Comparison of ENCODE assay signal across 18 cellular contexts in the genomic region with DNA sequence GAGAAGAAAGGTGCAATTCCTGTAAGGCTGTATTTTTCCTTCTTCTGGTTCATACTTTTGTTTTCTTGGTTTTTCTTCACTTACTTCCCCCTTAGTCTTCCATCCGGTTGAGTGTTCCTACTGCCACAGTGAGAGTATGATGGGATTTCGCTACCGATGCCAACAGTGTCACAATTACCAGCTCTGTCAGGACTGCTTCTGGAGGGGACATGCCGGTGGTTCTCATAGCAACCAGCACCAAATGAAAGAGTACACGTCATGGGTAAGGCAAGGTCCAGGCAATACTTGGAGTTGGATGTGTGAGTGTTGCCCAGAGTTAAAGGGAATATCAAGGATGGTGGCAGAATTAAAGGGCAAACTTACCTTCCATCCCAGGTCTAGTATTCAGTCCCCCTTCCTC.
"Had no signal": no experiment of that assay in that cellular context is flagged by ENCODE, and none has a peak within 500 bp of the region (broad histone marks: within the 10 kb centered on the region; RNA-seq: fewer than 3 reads in every experiment).

No MANE protein-coding gene starts in this region.

- H3K4me1 Mint-ChIP-seq: stimulated activated memory B cell treated with anti-CD40 and anti-IgM and Interleukin-4, amounts not matched to agents 10 μg/mL and 1 μg/mL and 100 μg/mL, for 72 hours; T-helper 17 cell had no signal

- H3K27me3 ChIP-seq: ascending aorta, left lung, ovary, right lobe of liver, upper lobe of left lung had no signal

- H3K9me3 Mint-ChIP-seq: activated CD8-positive, alpha-beta T cell treated with anti-CD3 and anti-CD28 coated beads for 36 hours; activated naive CD4-positive, alpha-beta T cell treated with anti-CD3 and anti-CD28 coated beads for 36 hours; stimulated activated memory B cell treated with anti-CD40 and anti-IgM and Interleukin-4, amounts not matched to agents 10 μg/mL and 1 μg/mL and 100 μg/mL, for 72 hours had no signal

- ATAC-seq: activated CD8-positive, alpha-beta T cell treated with anti-CD3 and anti-CD28 coated beads for 36 hours; left lung; right lobe of liver; SK-N-SH treated with all-trans-retinoic acid at 6 μM for 48 hours; stimulated activated memory B cell treated with anti-CD40 and anti-IgM and Interleukin-4, amounts not matched to agents 10 μg/mL and 1 μg/mL and 100 μg/mL, for 72 hours; T-helper 17 cell had no signal

- H3K27ac ChIP-seq: ascending aorta, left lung, ovary, right lobe of liver, thoracic aorta, upper lobe of left lung had no signal

- H3K4me3 Mint-ChIP-seq: activated CD8-positive, alpha-beta T cell treated with anti-CD3 and anti-CD28 coated beads for 36 hours; activated naive CD4-positive, alpha-beta T cell treated with anti-CD3 and anti-CD28 coated beads for 36 hours; stimulated activated memory B cell treated with anti-CD40 and anti-IgM and Interleukin-4, amounts not matched to agents 10 μg/mL and 1 μg/mL and 100 μg/mL, for 72 hours; T-helper 17 cell had no signal

- H3K27ac Mint-ChIP-seq: activated CD8-positive, alpha-beta T cell treated with anti-CD3 and anti-CD28 coated beads for 36 hours; activated naive CD4-positive, alpha-beta T cell treated with anti-CD3 and anti-CD28 coated beads for 36 hours; stimulated activated memory B cell treated with anti-CD40 and anti-IgM and Interleukin-4, amounts not matched to agents 10 μg/mL and 1 μg/mL and 100 μg/mL, for 72 hours; T-helper 17 cell had no signal

- DNase-seq: activated CD4-positive, alpha-beta T cell treated with anti-CD3 and anti-CD28 coated beads for 48 hours; activated CD4-positive, CD25-positive, alpha-beta regulatory T cell; activated CD8-positive, alpha-beta T cell treated with anti-CD3 and anti-CD28 coated beads for 36 hours; activated naive CD4-positive, alpha-beta T cell treated with anti-CD3 and anti-CD28 coated beads for 36 hours; activated T-cell treated with anti-CD3 and anti-CD28 coated beads, Interleukin-2, amount 50 U/mL, for 1 hour; dermis blood vessel endothelial cell; foreskin fibroblast; kidney; left lung; ovary; right lobe of liver; stimulated activated CD4-positive, alpha-beta T cell treated with anti-CD3 and anti-CD28 coated beads, Interleukin-4, amount 100 ng/mL, for 24 hours; T-helper 17 cell; upper lobe of left lung had no signal

- H3K36me3 Mint-ChIP-seq: stimulated activated memory B cell treated with anti-CD40 and anti-IgM and Interleukin-4, amounts not matched to agents 10 μg/mL and 1 μg/mL and 100 μg/mL, for 72 hours had no signal

- H3K27me3 Mint-ChIP-seq: stimulated activated memory B cell treated with anti-CD40 and anti-IgM and Interleukin-4, amounts not matched to agents 10 μg/mL and 1 μg/mL and 100 μg/mL, for 72 hours had no signal
